In genomic region chr1:8660455-8660854, GRCh38 we compare ENCODE assay signal across 8 cellular contexts.
DNase-seq lines count a peak whose midpoint lies in the region; ATAC-seq and TF ChIP-seq lines count a peak whose summit lies in the region.

No MANE protein-coding gene starts in this region.

- peak overlapping the region; percentile 82 for H3K4me2 ChIP-seq in GM23248 (ENCODE audit: unreplicated experiment)

- H3K27me3 ChIP-seq in GM23248 (replicated peaks; ENCODE audit: insufficient read depth) = no peaks in the 10 kb centered on the region
- H3K27me3 ChIP-seq in adrenal gland = no peaks in the 10 kb centered on the region

- in situ Hi-C loops in GM23248 (cut with MboI) = no loop called here

- H3K27ac ChIP-seq in GM23248 = peak overlapping the region; percentile 87
- H3K27ac ChIP-seq in adrenal gland = peak overlapping the region in 4 of 5 donors; percentile 17 to 82 (median 80)

- peak in 1 of 2 donors; percentile 39 for TF ChIP-seq POLR2A in adrenal gland (IDR thresholded peaks at IDR 0.05)

- H3K4me3 Mint-ChIP-seq in WTC11 = no peak overlapping the region

- POLR2A ChIA-PET in WTC11 (lab: Charles Lee) = no interaction called here

- H3K27me3 Mint-ChIP-seq in WTC11 (ENCODE audit: low read depth) = no peaks in the 10 kb centered on the region

- H3K9me3 Mint-ChIP-seq in WTC11 = no peaks in the 10 kb centered on the region

- H3K4me3 ChIP-seq in GM23248 (peak overlapping the region; percentile 60), adrenal gland (no peak overlapping the region)

- H3K4me1 Mint-ChIP-seq in WTC11 = peaks cover 15% of the 10 kb centered on the region

- H3K36me3 ChIP-seq in GM23248 (ENCODE audit: low read depth) = no peaks in the 10 kb centered on the region
- H3K36me3 ChIP-seq in adrenal gland (replicated peaks in 1 of 2) = no peaks in the 10 kb centered on the region

- H3K36me3 Mint-ChIP-seq in WTC11 = peaks cover 10% of the 10 kb centered on the region

- CTCF ChIA-PET in WTC11 (lab: Charles Lee) = interaction anchor here (1.2 to 3.0 kb wide), 4 partner anchors 11 to 99 kb away, joined by 3 to 12 read pairs (median 6); no protein-coding TSS in a partner anchor

- 0 out of 2 replicates have a peak overlapping the region, but pooled peaks have one; percentile 14 for H2AFZ ChIP-seq in GM23248

- peaks cover 53% of the 10 kb centered on the region for H3F3A ChIP-seq in GM23248 (ENCODE audit: insufficient read depth)

- no peak for TF ChIP-seq CTCF in adrenal gland (IDR thresholded peaks at IDR 0.05)
- no peak for TF ChIP-seq CTCF in WTC11 (IDR thresholded peaks at IDR 0.05)

- H3K27ac Mint-ChIP-seq in WTC11 = no peak overlapping the region

- no peak; the same call in 1 of the 2 replicates for ATAC-seq in WTC11

- H4K20me1 ChIP-seq in GM23248 (ENCODE audit: insufficient read depth) = no peaks in the 10 kb centered on the region

- H3K4me1 ChIP-seq in GM23248 (ENCODE audit: insufficient read depth) (peaks cover 53% of the 10 kb centered on the region), adrenal gland (replicated peaks in 1 of 2) (peaks cover 31 to 56% of the 10 kb centered on the region in 2 donors)

- WGBS in GM23248 (ENCODE audit: low coverage in 1 of 2, low lambda C conversion rate in 2 of 2, missing lambda C conversion rate in 2 of 2), 2 experiments = 0% methylated on average over 5 of the region's 5 CpGs
- 8 to 17% (median 11%) methylated on average over 5 of the region's 5 CpGs for WGBS in adrenal gland, 4 donors

- H3K9me2 ChIP-seq in GM23248 (ENCODE audit: insufficient read depth) = no peaks in the 10 kb centered on the region

- peak; percentile 96 for DNase-seq in GM23248
- DNase-seq in adrenal gland = peak; percentile 38 to 82 (median 71)
- peak; percentile 77 for DNase-seq in hepatic stellate cell (ENCODE audit: low spot score)
- peak; percentile 46 for DNase-seq in smooth muscle cell of the brain vasculature (ENCODE audit: low read depth, low spot score)
- no peak for DNase-seq in WTC11 (ENCODE audit: low spot score)
- no peak for DNase-seq in NCI-H2107 (lab: John Stamatoyannopoulos, UW)
- no peak for DNase-seq in DMS53 treated with DMSO at 0.1 percent for 48 hours (lab: John Stamatoyannopoulos, UW; ENCODE audit: unreplicated experiment)
- no peak for DNase-seq in effector CD8-positive, alpha-beta T cell (lab: John Stamatoyannopoulos, UW)

- H3K79me2 ChIP-seq in GM23248 (ENCODE audit: insufficient read depth) = peaks cover 72% of the 10 kb centered on the region

- H3K9me3 ChIP-seq in GM23248 (ENCODE audit: low read depth) = no peaks in the 10 kb centered on the region
- no peaks in the 10 kb centered on the region for H3K9me3 ChIP-seq in adrenal gland (replicated peaks in 1 of 3)

- intact Hi-C loops in adrenal gland (cut with DNase I) = no loop called here

- peak overlapping the region; percentile 69 for H3K9ac ChIP-seq in GM23248

TF ChIP-seq in WTC11, 78 proteins besides CTCF, POLR2A, EP300 and RAD21:
- TF ChIP-seq HMGA2 (CRISPR knock-in tag; IDR thresholded peaks at IDR 0.05) = no peak
- TF ChIP-seq ZNF263 (CRISPR knock-in tag; IDR thresholded peaks at IDR 0.05; ENCODE audit: low read depth) = no peak
- no peak for TF ChIP-seq PRRX2 (CRISPR knock-in tag; IDR thresholded peaks at IDR 0.05)
- no peak for TF ChIP-seq NR3C1 (CRISPR knock-in tag; conservative IDR thresholded peaks at IDR 0.05; ENCODE audit: low read depth)
- TF ChIP-seq CDX4 (CRISPR knock-in tag; IDR thresholded peaks at IDR 0.05; ENCODE audit: borderline replicate concordance) = no peak
- TF ChIP-seq FOXJ3 (CRISPR knock-in tag; IDR thresholded peaks at IDR 0.05; ENCODE audit: borderline replicate concordance) = no peak
- no peak for TF ChIP-seq ZNF512 (CRISPR knock-in tag; IDR thresholded peaks at IDR 0.05; ENCODE audit: borderline replicate concordance)

Comparison
In these comparisons a context has a peak if more than half of its experiments do, and no peak if none do; other contexts are left out.
1. DNase-seq: peak in GM23248 (single experiment), adrenal gland (7 of 7), hepatic stellate cell (single experiment) and smooth muscle cell of the brain vasculature (single experiment); none in WTC11 (single experiment), NCI-H2107 (single experiment), DMS53 treated with DMSO at 0.1 percent for 48 hours (single experiment) and effector CD8-positive, alpha-beta T cell (single experiment).